22 cellular contexts compared by ENCODE assay signal in the genomic region with DNA sequence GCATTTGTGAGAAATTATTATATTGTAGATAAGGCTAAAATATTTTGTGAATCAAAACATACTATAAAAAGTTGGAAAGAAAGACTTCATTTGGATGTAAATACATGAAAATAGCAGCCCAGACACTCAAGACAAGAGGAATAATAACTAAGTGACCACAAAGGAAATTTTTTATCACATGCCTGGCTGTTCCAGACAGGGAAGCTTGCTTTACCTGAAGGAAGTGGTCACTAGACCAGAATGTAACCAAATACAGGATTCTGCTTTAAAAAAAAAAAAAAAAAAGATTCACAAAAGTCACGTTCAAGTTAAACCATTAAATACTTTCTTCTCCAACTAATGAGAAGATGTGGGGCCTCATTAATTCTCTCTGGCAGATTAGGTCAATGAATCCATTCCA. TPM values are rescaled to one million over a fixed set of nuclear protein-coding genes. Genes with fewer than 3 reads are reported as not detected.
DNase-seq lines count a peak whose midpoint lies in the region; ATAC-seq and FAIRE-seq lines count a peak whose summit lies in the region.
"Had no signal": no experiment of that assay in that cellular context is flagged by ENCODE, and none has a peak within 500 bp of the region (broad histone marks: within the 10 kb centered on the region; RNA-seq: fewer than 3 reads in every experiment).

No MANE protein-coding gene starts in this region.

- ATAC-seq in HG03442 (IDR thresholded peaks at IDR 0.05; ENCODE audit: unreplicated experiment) = no peak
- ATAC-seq: A549, GM12878, GM23338 had no signal

- peak; percentile 23 for FAIRE-seq in GM19239 (lab: Jason Lieb, UNC)
- FAIRE-seq: A549, D721Med, GM12878, H54 had no signal

- DNase-seq in GM19239 (ENCODE audit: insufficient read length, low spot score) (no peak), HT1080 (ENCODE audit: low read depth) (peak; percentile 24), kidney tubule cell (ENCODE audit: low spot score) (peak; percentile 62), NCI-H446 (lab: John Stamatoyannopoulos, UW) (no peak)
- DNase-seq in activated effector memory CD4-positive, alpha-beta T cell treated with anti-CD3 and anti-CD28 coated beads, Interleukin-2, amount 50 U/mL, for 16 hours = no peak
- DNase-seq: 8988T; ACHN; AML-193; BE2C; CD4-positive, alpha-beta T cell; CD8-positive, alpha-beta memory T cell; DMS 273 treated with DMSO at 0.1 percent for 48 hours; DMS79; EL; GDM1; HFFc6 had no signal

RNA-seq across cellular contexts. Expression of a gene that starts 9.3 kb away (rescaled TPM):
- not detected in 2 replicates for total RNA-seq in HT1080 (2014; rRNA removed; shearing (Covaris generic))
- not detected in 2 replicates for polyA plus RNA-seq in HT1080 (2015; cell fraction: cytosol; rRNA removed)
- not detected in 2 replicates for polyA plus RNA-seq in HT1080 (2015; cell fraction: nucleus; rRNA removed)
- total RNA-seq: GM23338, HFFc6 had no signal
- polyA plus RNA-seq: A549, GM23338 had no signal

RNA-seq across cellular contexts. Expression of a gene that starts 31.5 kb away (rescaled TPM):
- not detected in 2 replicates for total RNA-seq in HT1080 (2014; rRNA removed; shearing (Covaris generic))
- polyA plus RNA-seq in HT1080 (2015; cell fraction: cytosol; rRNA removed) = not detected in 2 replicates
- not detected in 2 replicates for polyA plus RNA-seq in HT1080 (2015; cell fraction: nucleus; rRNA removed)
- total RNA-seq: GM23338, HFFc6 had no signal
- polyA plus RNA-seq: A549, GM23338 had no signal

RNA-seq across cellular contexts. Expression of a gene that starts 44.1 kb away (rescaled TPM):
- 0.10 and 0.13 TPM in 2 replicates for total RNA-seq in HT1080 (2014; rRNA removed; shearing (Covaris generic))
- 0.19 and 0.23 TPM in 2 replicates for polyA plus RNA-seq in HT1080 (2015; cell fraction: cytosol; rRNA removed)
- polyA plus RNA-seq in HT1080 (2015; cell fraction: nucleus; rRNA removed) = 2.5 and 2.6 TPM in 2 replicates
- total RNA-seq: GM23338 had no signal
- polyA plus RNA-seq: GM23338 had no signal

Comparison
In these comparisons a context has a peak if more than half of its experiments do, and no peak if none do; other contexts are left out.
1. DNase-seq: peak in HT1080 (single experiment) and kidney tubule cell (single experiment); none in GM19239 (single experiment), activated effector memory CD4-positive, alpha-beta T cell treated with anti-CD3 and anti-CD28 coated beads, Interleukin-2, amount 50 U/mL, for 16 hours (single experiment) and NCI-H446 (0 of 2).